Comparison of ENCODE assay signal across 8 cellular contexts in genomic region chr6:30614044-30614842, GRCh38. TPM values are rescaled to one million over a fixed set of nuclear protein-coding genes. Genes with fewer than 3 reads are reported as not detected.
DNase-seq lines count a peak whose midpoint lies in the region; ATAC-seq and TF ChIP-seq lines count a peak whose summit lies in the region.

No MANE protein-coding gene starts in this region.

- ATAC-seq in RWPE2 (ENCODE audit: low read depth) = no peak
- ATAC-seq in GM19463 (IDR thresholded peaks at IDR 0.05; ENCODE audit: unreplicated experiment) = no peak
- ATAC-seq in HG03520 (IDR thresholded peaks at IDR 0.05; ENCODE audit: unreplicated experiment) = no peak

- peak; percentile 17 for TF ChIP-seq POLR2A in GM15510 (IDR thresholded peaks at IDR 0.05; ENCODE audit: borderline replicate concordance, extremely low read depth, insufficient read length)
- TF ChIP-seq POLR2A in esophagus muscularis mucosa (IDR thresholded peaks at IDR 0.05; ENCODE audit: low read depth) = no peak

- H3K27ac ChIP-seq in RWPE2 (ENCODE audit: poor library complexity, severe bottlenecking) (peak overlapping the region; percentile 82), esophagus muscularis mucosa (replicated peaks in 1 of 4) (peak overlapping the region; percentile 90 to 98 (median 96))

- H3K4me1 ChIP-seq in RWPE2 (ENCODE audit: insufficient read depth, poor library complexity, severe bottlenecking) (peaks cover 15% of the 10 kb centered on the region), esophagus muscularis mucosa (peaks cover 64 to 68% (median 65%) of the 10 kb centered on the region in 4 donors)

- H3K9me3 ChIP-seq in RWPE2 (ENCODE audit: severe bottlenecking) = no peaks in the 10 kb centered on the region
- no peaks in the 10 kb centered on the region for H3K9me3 ChIP-seq in esophagus muscularis mucosa

- DNase-seq in RWPE2 (ENCODE audit: low spot score) (no peak), esophagus muscularis mucosa (ENCODE audit: extremely low spot score) (no peak), retinal pigment epithelial cell (ENCODE audit: low read depth) (no peak), epidermal melanocyte (ENCODE audit: insufficient read length, low spot score) (no peak), GM19240 (ENCODE audit: insufficient read length, low spot score) (no peak)

- TF ChIP-seq CTCF in RWPE2 (IDR thresholded peaks at IDR 0.05; ENCODE audit: poor library complexity, severe bottlenecking) (no peak), esophagus muscularis mucosa (IDR thresholded peaks at IDR 0.05) (no peak), retinal pigment epithelial cell (conservative IDR thresholded peaks at IDR 0.05; ENCODE audit: low read depth, low read length) (no peak)

- intact Hi-C loops in esophagus muscularis mucosa (cut with DNase I) = loop anchor here (5.0 kb wide), 1 partner anchor 132 kb away; no protein-coding TSS in a partner anchor

- H3K4me3 ChIP-seq in RWPE2 (ENCODE audit: severe bottlenecking) (peak overlapping the region; percentile 58), esophagus muscularis mucosa (peak overlapping the region; percentile 68 to 91 (median 76)), retinal pigment epithelial cell (ENCODE audit: low read length) (peak overlapping the region; percentile 100)

- WGBS in esophagus muscularis mucosa = 25% methylated on average over 8 of the region's 8 CpGs

- no peak for TF ChIP-seq EP300 in esophagus muscularis mucosa (IDR thresholded peaks at IDR 0.05)

- H3K36me3 ChIP-seq in RWPE2 (ENCODE audit: low read depth) (peaks cover 43% of the 10 kb centered on the region), esophagus muscularis mucosa (peaks cover 8 to 19% (median 13%) of the 10 kb centered on the region in 4 donors)

- H3K27me3 ChIP-seq in RWPE2 (ENCODE audit: insufficient read depth, poor library complexity, severe bottlenecking) (no peaks in the 10 kb centered on the region), esophagus muscularis mucosa (no peaks in the 10 kb centered on the region)

RNA-seq across cellular contexts. Expression of gene PPP1R10, which starts 2.8 kb away (rescaled TPM):
- total RNA-seq in esophagus muscularis mucosa = 10 to 100 TPM; 24.5 to 53.6 (median 37.9) TPM

RNA-seq across cellular contexts. Expression of gene MRPS18B, which starts 3.4 kb away (rescaled TPM):
- 10 to 100 TPM; 36.0 to 41.8 (median 40.0) TPM for total RNA-seq in esophagus muscularis mucosa

RNA-seq across cellular contexts. Expression of gene ATAT1, which starts 12.4 kb away (rescaled TPM):
- total RNA-seq in esophagus muscularis mucosa = 1 to 10 TPM; 2.7 to 8.7 (median 5.1) TPM

RNA-seq across cellular contexts. Expression of gene C6orf136, which starts 32.7 kb away (rescaled TPM):
- total RNA-seq in esophagus muscularis mucosa = 10 to 100 TPM in 3 of 4 donors, 1 to 10 TPM in 1; 8.0 to 28.2 (median 24.0) TPM

RNA-seq across cellular contexts. Expression of gene ABCF1, which starts 43.0 kb away (rescaled TPM):
- 10 to 100 TPM; 39.0 to 60.8 (median 51.4) TPM for total RNA-seq in esophagus muscularis mucosa
